ENCODE assay signal across 9 cellular contexts in the genomic region with DNA sequence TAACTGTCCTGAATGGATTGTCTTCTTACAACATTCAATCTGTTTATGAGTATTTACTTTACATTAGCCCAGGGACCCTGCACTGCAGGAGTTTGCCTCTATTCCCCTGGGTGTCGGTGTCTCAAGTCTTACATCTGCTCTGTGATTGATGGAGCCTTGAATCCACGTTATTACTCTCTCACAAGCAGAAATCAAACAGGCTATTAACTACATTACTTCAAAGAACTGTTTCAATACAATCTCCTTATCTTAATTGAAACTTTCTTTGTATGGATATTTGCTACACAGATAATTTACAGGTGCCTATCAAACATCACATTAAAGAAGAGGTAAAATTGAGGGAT. TPM values are rescaled to one million over a fixed set of nuclear protein-coding genes. Genes with fewer than 3 reads are reported as not detected.
DNase-seq lines count a peak whose midpoint lies in the region; ATAC-seq and TF ChIP-seq lines count a peak whose summit lies in the region.
"Had no signal": no experiment of that assay in that cellular context is flagged by ENCODE, and none has a peak within 500 bp of the region (broad histone marks: within the 10 kb centered on the region; RNA-seq: fewer than 3 reads in every experiment).

No MANE protein-coding gene starts in this region.

- H3K9me3 Mint-ChIP-seq in MCF 10A (ENCODE audit: unreplicated experiment), result no peaks in the 10 kb centered on the region
- no peaks in the 10 kb centered on the region for H3K9me3 Mint-ChIP-seq in type B pancreatic cell

- CTCF ChIA-PET in MCF 10A (lab: Yijun Ruan, JAX), result interaction anchor here (0.6 to 5.4 kb wide), 12 partner anchors 16 to 1111 kb away, joined by 3 to 46 read pairs (median 5); no protein-coding TSS in a partner anchor

- H3K9ac ChIP-seq in colonic mucosa (ENCODE audit: low read depth in 2 of 2, low read length in 2 of 2), result peak overlapping the region in 1 of 2 donors; percentile 67

- H3K36me3 ChIP-seq in breast epithelium, result no peaks in the 10 kb centered on the region
- no peaks in the 10 kb centered on the region for H3K36me3 ChIP-seq in colonic mucosa

- no peaks in the 10 kb centered on the region for H3K9me3 ChIP-seq in breast epithelium
- no peaks in the 10 kb centered on the region for H3K9me3 ChIP-seq in colonic mucosa

- TF ChIP-seq CTCF in MCF 10A (IDR thresholded peaks at IDR 0.05; ENCODE audit: unreplicated experiment), result no peak
- no peak for TF ChIP-seq CTCF in breast epithelium (IDR thresholded peaks at IDR 0.05)
- TF ChIP-seq CTCF in colonic mucosa (IDR thresholded peaks at IDR 0.05), result no peak
- TF ChIP-seq CTCF in type B pancreatic cell (conservative IDR thresholded peaks at IDR 0.05), result no peak

- TF ChIP-seq POLR2A in breast epithelium (IDR thresholded peaks at IDR 0.05), result no peak

- H3K27me3 ChIP-seq in breast epithelium (no peaks in the 10 kb centered on the region), colonic mucosa (no peaks in the 10 kb centered on the region)

- peaks cover 5% of the 10 kb centered on the region for H3K36me3 Mint-ChIP-seq in MCF 10A (ENCODE audit: insufficient read depth, unreplicated experiment)
- no peaks in the 10 kb centered on the region for H3K36me3 Mint-ChIP-seq in type B pancreatic cell

- ATAC-seq in GM21367 (IDR thresholded peaks at IDR 0.05; ENCODE audit: unreplicated experiment) (no peak), GM21825 (IDR thresholded peaks at IDR 0.05; ENCODE audit: unreplicated experiment) (no peak), left cardiac atrium (no peak)

- H3K27me3 Mint-ChIP-seq in MCF 10A (ENCODE audit: insufficient read depth, unreplicated experiment), result no peaks in the 10 kb centered on the region
- no peaks in the 10 kb centered on the region for H3K27me3 Mint-ChIP-seq in type B pancreatic cell

- H3K4me3 Mint-ChIP-seq in MCF 10A (ENCODE audit: unreplicated experiment), result no peak overlapping the region
- peak overlapping the region; percentile 92 for H3K4me3 Mint-ChIP-seq in type B pancreatic cell

- intact Hi-C loops in MCF 10A (cut with micrococcal nuclease) (no loop called here), breast epithelium (cut with DNase I; ENCODE audit: low total_unique reads) (no loop called here), colonic mucosa (cut with DNase I) (loop anchor here (5.0 kb wide), 2 partner anchors 56 to 146 kb away; no protein-coding TSS in a partner anchor), left cardiac atrium (cut with DNase I) (loop anchor here in 1 of 2 donors (5.0 kb wide), 1 partner anchor 139 kb away; no protein-coding TSS in a partner anchor)

- H3K27ac ChIP-seq in breast epithelium (peak overlapping the region in 1 of 2 donors; percentile 73), colonic mucosa (peak overlapping the region; percentile 93)

- DNase-seq in MCF 10A (ENCODE audit: unreplicated experiment), result no peak
- DNase-seq in breast epithelium (ENCODE audit: low spot score in 2 of 2), result no peak
- DNase-seq in NCI-H345 treated with DMSO at 0.1 percent for 48 hours (lab: John Stamatoyannopoulos, UW; ENCODE audit: unreplicated experiment), result peak; percentile 13
- DNase-seq in colonic mucosa, result no peak
- no peak for DNase-seq in type B pancreatic cell (ENCODE audit: extremely low spot score, unreplicated experiment)
- DNase-seq in left cardiac atrium, result no peak
- DNase-seq: NCI-H187 had no signal

- H3K4me3 ChIP-seq in breast epithelium (no peak overlapping the region), colonic mucosa (no peak overlapping the region)

- POLR2A ChIA-PET in MCF 10A (lab: Yijun Ruan, JAX), result interaction anchor here (0.7 to 10.0 kb wide), 12 partner anchors 12 to 616 kb away, joined by 3 to 135 read pairs (median 8); no protein-coding TSS in a partner anchor

- H3K4me1 ChIP-seq in breast epithelium, result peaks cover 0 to 4% of the 10 kb centered on the region in 2 donors
- peaks cover 8% of the 10 kb centered on the region for H3K4me1 ChIP-seq in colonic mucosa

- no TSS peak for BruUV-seq in MCF 10A (replicated peaks; lab: Mats Ljungman, UMichigan)

- H3K27ac Mint-ChIP-seq in MCF 10A (ENCODE audit: low read depth, unreplicated experiment) (peak overlapping the region; percentile 87), type B pancreatic cell (peak overlapping the region; percentile 90)

- H3K4me1 Mint-ChIP-seq in MCF 10A (ENCODE audit: insufficient read depth, unreplicated experiment) (peaks cover 33% of the 10 kb centered on the region), type B pancreatic cell (ENCODE audit: unreplicated experiment) (peaks cover 34% of the 10 kb centered on the region)

RNA-seq across cellular contexts. Expression of a gene that starts 3.1 kb away (rescaled TPM):
- total RNA-seq in MCF 10A (2022) (10.9 and 12.2 TPM in 2 replicates), breast epithelium (100 to 1,000 TPM in 2 of 3 donors, 10 to 100 TPM in 1; 89.5 to 166 (median 125) TPM), colonic mucosa (10 to 100 TPM; 18.8 to 27.2 TPM), type B pancreatic cell (ENCODE audit: low replicate concordance) (36.9 and 55.2 TPM in 2 replicates), left cardiac atrium (10 to 100 TPM; 36.5 to 37.9 TPM)
